Comparison of ENCODE assay signal across 19 cellular contexts in the genomic region with DNA sequence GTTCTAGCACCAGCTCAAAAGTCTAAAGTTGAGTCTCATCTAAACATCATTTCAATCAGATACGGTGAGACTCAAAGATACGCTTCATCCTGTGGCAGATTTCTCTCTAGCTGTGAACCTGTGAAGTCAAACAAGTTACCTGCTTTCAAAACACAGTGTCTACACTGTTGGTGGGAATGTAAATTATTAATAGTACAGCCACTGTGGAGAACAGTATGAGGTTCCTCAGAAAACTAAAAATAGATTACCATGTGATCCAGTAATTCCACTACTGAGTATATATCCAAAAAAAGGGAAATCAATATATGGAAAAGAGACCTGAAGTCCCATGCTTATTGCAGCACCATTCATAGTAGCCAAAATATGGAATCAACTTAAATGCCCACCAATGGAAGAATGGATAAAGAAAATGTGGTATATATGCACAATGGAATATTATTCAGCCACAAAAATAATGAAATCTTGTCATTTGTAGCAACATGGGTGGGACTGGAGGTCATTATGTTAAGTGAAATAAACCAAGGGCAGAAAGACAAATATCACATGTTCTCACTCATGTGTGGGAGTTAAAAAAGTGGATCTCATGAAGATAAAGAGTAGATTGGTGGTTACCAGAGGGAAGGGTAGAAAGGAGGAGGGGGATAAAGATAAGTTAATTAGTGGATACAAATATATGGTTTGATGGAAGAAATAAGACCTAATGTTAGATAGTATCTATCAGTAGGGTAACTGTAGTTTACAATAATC. TPM values are rescaled to one million over a fixed set of nuclear protein-coding genes. Genes with fewer than 3 reads are reported as not detected.
A peak's percentile ranks its signal among the peaks of the same experiment; 100 is the strongest.
DNase-seq lines count a peak whose midpoint lies in the region; ATAC-seq and TF ChIP-seq lines count a peak whose summit lies in the region.
"Had no signal": no experiment of that assay in that cellular context is flagged by ENCODE, and none has a peak within 500 bp of the region (broad histone marks: within the 10 kb centered on the region; RNA-seq: fewer than 3 reads in every experiment).

No MANE protein-coding gene starts in this region.

- peaks cover 4% of the 10 kb centered on the region for H3K36me3 Mint-ChIP-seq in T-helper 17 cell (ENCODE audit: low read depth)
- peaks cover 3% of the 10 kb centered on the region for H3K36me3 Mint-ChIP-seq in effector memory CD8-positive, alpha-beta T cell (ENCODE audit: insufficient read depth)

- no peak for ATAC-seq in T-helper 17 cell
- no peak for ATAC-seq in effector memory CD8-positive, alpha-beta T cell (replicated peaks)
- peak; percentile 15 for ATAC-seq in left lobe of liver
- ATAC-seq: PC-3 had no signal

- no peak for DNase-seq in T-helper 17 cell
- no peak for DNase-seq in effector memory CD8-positive, alpha-beta T cell
- no peak for DNase-seq in left lobe of liver (ENCODE audit: low spot score)
- peak; percentile 23 for DNase-seq in renal cortical epithelial cell (ENCODE audit: low read depth)
- DNase-seq in NCI-H1436 (lab: John Stamatoyannopoulos, UW) = no peak
- DNase-seq in hepatic stellate cell (ENCODE audit: low spot score) = no peak
- no peak for DNase-seq in dorsolateral prefrontal cortex
- DNase-seq in NCI-H2227 treated with DMSO at 0.1 percent for 48 hours (lab: John Stamatoyannopoulos, UW) = no peak
- DNase-seq: ACHN, AML-193, EL, GOT3, Kasumi-1, MM.1S, NCI-H1092 treated with DMSO at 0.1 percent for 48 hours, NCI-H1694, NCI-H345, NCI-H69, PC-3 had no signal

- no peak overlapping the region for H3K4me3 ChIP-seq in dorsolateral prefrontal cortex

- no peak overlapping the region for H3K4me3 Mint-ChIP-seq in T-helper 17 cell
- H3K4me3 Mint-ChIP-seq in effector memory CD8-positive, alpha-beta T cell = no peak overlapping the region

- no peaks in the 10 kb centered on the region for H3K9me3 ChIP-seq in T-helper 17 cell (ENCODE audit: control insufficient read depth, low read length, poor library complexity, severe bottlenecking)

- H3K27ac Mint-ChIP-seq in T-helper 17 cell = peak overlapping the region; percentile 60
- H3K27ac Mint-ChIP-seq in effector memory CD8-positive, alpha-beta T cell = peak overlapping the region; percentile 10 to 26

- H3K27ac ChIP-seq in dorsolateral prefrontal cortex = no peak overlapping the region

- no peaks in the 10 kb centered on the region for H3K27me3 Mint-ChIP-seq in T-helper 17 cell
- H3K27me3 Mint-ChIP-seq in effector memory CD8-positive, alpha-beta T cell = no peaks in the 10 kb centered on the region

- TF ChIP-seq CTCF in dorsolateral prefrontal cortex (IDR thresholded peaks at IDR 0.05 in 54 of 56, conservative IDR thresholded peaks at IDR 0.05 in 2 of 56; ENCODE audit: low read depth in 1 of 56, partially characterized antibody in 56 of 56) = no peak

- no peaks in the 10 kb centered on the region for H3K27me3 ChIP-seq in dorsolateral prefrontal cortex

- peaks cover 23% of the 10 kb centered on the region for H3K4me1 Mint-ChIP-seq in T-helper 17 cell
- H3K4me1 Mint-ChIP-seq in effector memory CD8-positive, alpha-beta T cell (ENCODE audit: low read depth in 2 of 2) = peaks cover 35 to 48% of the 10 kb centered on the region in 2 donors

- H3K9me3 Mint-ChIP-seq in effector memory CD8-positive, alpha-beta T cell = no peaks in the 10 kb centered on the region

- intact Hi-C loops in dorsolateral prefrontal cortex (cut with DNase I) = no loop called here

RNA-seq across cellular contexts. Expression of gene UBR3, which starts 11.7 kb away (rescaled TPM):
- total RNA-seq in T-helper 17 cell (10 to 100 TPM; 33.6 to 34.9 TPM), left lobe of liver (27.6 TPM), renal cortical epithelial cell (17.7 and 47.9 TPM in 2 replicates), dorsolateral prefrontal cortex (100 to 1,000 TPM in 111 of 120 experiments, 10 to 100 TPM in 9; 72.2 to 156 (median 124) TPM)

RNA-seq across cellular contexts. Expression of gene METTL5, which starts 14.2 kb away (rescaled TPM):
- total RNA-seq in T-helper 17 cell (10 to 100 TPM; 22.9 to 29.4 TPM), left lobe of liver (15.2 TPM), renal cortical epithelial cell (55.3 and 72.2 TPM in 2 replicates), dorsolateral prefrontal cortex (10 to 100 TPM; 26.8 to 69.9 (median 47.5) TPM)

RNA-seq across cellular contexts. Expression of gene SSB, which starts 40.2 kb away (rescaled TPM):
- total RNA-seq in T-helper 17 cell (100 to 1,000 TPM; 111 to 141 TPM), left lobe of liver (21.4 TPM), renal cortical epithelial cell (87.2 and 139 TPM in 2 replicates), dorsolateral prefrontal cortex (100 to 1,000 TPM in 8 of 120 experiments, 10 to 100 TPM in 112; 57.0 to 111 (median 83.5) TPM)
